In genomic region chr21:27817061-27817460, GRCh38 we compare ENCODE assay signal across 21 cellular contexts.
DNase-seq lines count a peak whose midpoint lies in the region; ATAC-seq and TF ChIP-seq lines count a peak whose summit lies in the region.
"Had no signal": no experiment of that assay in that cellular context is flagged by ENCODE, and none has a peak within 500 bp of the region (broad histone marks: within the 10 kb centered on the region; RNA-seq: fewer than 3 reads in every experiment).

No MANE protein-coding gene starts in this region.

- CTCF ChIA-PET in A673 (lab: Charles Lee) = no interaction called here

- no peak overlapping the region for H2AK5ac ChIP-seq in mesenchymal stem cell (ENCODE audit: low read length, severe bottlenecking)

- no peak overlapping the region for H3K4me2 ChIP-seq in mesenchymal stem cell (ENCODE audit: low read length, poor library complexity, severe bottlenecking)
- H3K4me2 ChIP-seq in GM23248 (ENCODE audit: unreplicated experiment) = no peak overlapping the region

- H4K91ac ChIP-seq in mesenchymal stem cell (ENCODE audit: low read length) = no peak overlapping the region

- H2BK5ac ChIP-seq in mesenchymal stem cell (ENCODE audit: low read depth, low read length, poor library complexity, severe bottlenecking) = no peak overlapping the region

- TF ChIP-seq EP300 in gastroesophageal sphincter (IDR thresholded peaks at IDR 0.05) (no peak), stomach (IDR thresholded peaks at IDR 0.05) (no peak)

- POLR2A ChIA-PET in A673 (lab: Charles Lee; ENCODE audit: low non-redundant PET) = no interaction called here

- H3K14ac ChIP-seq in mesenchymal stem cell (ENCODE audit: low read length in 2 of 2) = no peak overlapping the region

- H3K27ac ChIP-seq in gastroesophageal sphincter = peak overlapping the region; percentile 53 to 71 (median 64)
- H3K27ac ChIP-seq in mesenchymal stem cell (ENCODE audit: low read length, poor library complexity, severe bottlenecking) = no peak overlapping the region
- peak overlapping the region in 3 of 5 donors; percentile 15 to 50 (median 22) for H3K27ac ChIP-seq in stomach
- H3K27ac ChIP-seq in A673 (ENCODE audit: low read depth, low read length, poor library complexity, severe bottlenecking) = no peak overlapping the region
- no peak overlapping the region for H3K27ac ChIP-seq in GM23248
- H3K27ac ChIP-seq: SJSA1, suprapubic skin had no signal

- H2BK12ac ChIP-seq in mesenchymal stem cell (ENCODE audit: low read length in 2 of 2) = peak overlapping the region; percentile 11 to 93

- peak overlapping the region; percentile 82 for H2BK120ac ChIP-seq in mesenchymal stem cell (ENCODE audit: low read depth, low read length)

- H4K20me1 ChIP-seq in GM23248 (ENCODE audit: insufficient read depth) = no peaks in the 10 kb centered on the region

- no peaks in the 10 kb centered on the region for H3K9me2 ChIP-seq in GM23248 (ENCODE audit: insufficient read depth)

- H3K4me3 ChIP-seq in adipocyte (ENCODE audit: low read length) = no peak overlapping the region
- no peak overlapping the region for H3K4me3 ChIP-seq in gastroesophageal sphincter
- H3K4me3 ChIP-seq in mesenchymal stem cell (ENCODE audit: insufficient read depth in 1 of 2, low read depth in 1 of 2, low read length in 2 of 2) = no peak overlapping the region
- H3K4me3 ChIP-seq in stomach = no peak overlapping the region
- H3K4me3 ChIP-seq in A673 (ENCODE audit: low read depth, low read length, poor library complexity, severe bottlenecking) = no peak overlapping the region
- H3K4me3 ChIP-seq in GM23248 = no peak overlapping the region
- H3K4me3 ChIP-seq: GM12878, lung, SJSA1, suprapubic skin had no signal

- peak overlapping the region in 1 of 2 experiments; percentile 73 for H3K18ac ChIP-seq in mesenchymal stem cell (ENCODE audit: low read depth in 1 of 2, low read length in 2 of 2)

- no peaks in the 10 kb centered on the region for H3K36me3 ChIP-seq in adipocyte (ENCODE audit: control insufficient read depth, insufficient read depth, low read length, severe bottlenecking)
- H3K36me3 ChIP-seq in gastroesophageal sphincter = no peaks in the 10 kb centered on the region
- no peaks in the 10 kb centered on the region for H3K36me3 ChIP-seq in mesenchymal stem cell (ENCODE audit: control insufficient read depth in 1 of 2, insufficient read depth in 2 of 2, low read depth in 1 of 2, low read length in 2 of 2)
- H3K36me3 ChIP-seq in stomach = no peaks in the 10 kb centered on the region
- no peaks in the 10 kb centered on the region for H3K36me3 ChIP-seq in A673 (ENCODE audit: insufficient read depth, low read length, poor library complexity, severe bottlenecking)
- no peaks in the 10 kb centered on the region for H3K36me3 ChIP-seq in GM23248 (ENCODE audit: low read depth)
- H3K36me3 ChIP-seq: SJSA1, suprapubic skin had no signal

- H3K79me2 ChIP-seq in GM23248 (ENCODE audit: insufficient read depth) = no peaks in the 10 kb centered on the region

- TF ChIP-seq CTCF in gastroesophageal sphincter (IDR thresholded peaks at IDR 0.05) (no peak), stomach (IDR thresholded peaks at IDR 0.05) (no peak), A673 (conservative IDR thresholded peaks at IDR 0.05; ENCODE audit: low read depth, low read length) (no peak)

- H3K9me3 ChIP-seq in adipocyte (ENCODE audit: control insufficient read depth, low read length) = no peaks in the 10 kb centered on the region
- H3K9me3 ChIP-seq in gastroesophageal sphincter = no peaks in the 10 kb centered on the region
- H3K9me3 ChIP-seq in mesenchymal stem cell (ENCODE audit: control insufficient read depth, low read length) = no peaks in the 10 kb centered on the region
- no peaks in the 10 kb centered on the region for H3K9me3 ChIP-seq in stomach
- peaks cover 3% of the 10 kb centered on the region for H3K9me3 ChIP-seq in A673 (ENCODE audit: low read depth, low read length, poor library complexity, severe bottlenecking)
- H3K9me3 ChIP-seq in GM23248 (ENCODE audit: low read depth) = no peaks in the 10 kb centered on the region
- H3K9me3 ChIP-seq: SJSA1, suprapubic skin had no signal

- no peaks in the 10 kb centered on the region for H3K27me3 ChIP-seq in adipocyte (replicated peaks; ENCODE audit: control insufficient read depth, insufficient read depth, low read length)
- no peaks in the 10 kb centered on the region for H3K27me3 ChIP-seq in gastroesophageal sphincter
- no peaks in the 10 kb centered on the region for H3K27me3 ChIP-seq in mesenchymal stem cell (ENCODE audit: control insufficient read depth in 1 of 2, insufficient read depth in 1 of 2, low read length in 2 of 2)
- no peaks in the 10 kb centered on the region for H3K27me3 ChIP-seq in stomach
- no peaks in the 10 kb centered on the region for H3K27me3 ChIP-seq in A673 (replicated peaks; ENCODE audit: insufficient read depth, low read depth, low read length, poor library complexity)
- H3K27me3 ChIP-seq in GM23248 (replicated peaks; ENCODE audit: insufficient read depth) = no peaks in the 10 kb centered on the region
- H3K27me3 ChIP-seq: SJSA1, suprapubic skin had no signal

- peak; percentile 32 for DNase-seq in adipocyte (ENCODE audit: low read depth)
- peak; percentile 81 for DNase-seq in mesenchymal stem cell
- no peak for DNase-seq in stomach
- no peak for DNase-seq in NCI-H1930 (lab: John Stamatoyannopoulos, UW)
- no peak for DNase-seq in amygdala (lab: John Stamatoyannopoulos, UW)
- DNase-seq in A673 (ENCODE audit: low spot score) = no peak
- DNase-seq in GM23248 = no peak
- DNase-seq: activated CD4-positive, CD25-positive, alpha-beta regulatory T cell; activated T-cell treated with anti-CD3 and anti-CD28 coated beads, Interleukin-2, amount 50 U/mL, for 4 hours; CD8-positive, alpha-beta T cell; cortex of kidney; H7; NCI-H526 treated with DMSO at 0.1 percent for 48 hours; stimulated activated CD4-positive, alpha-beta T cell treated with anti-CD3 and anti-CD28 coated beads, Interleukin-12 subunit alpha, Interleukin-12 subunit beta, amount 100 ng/mL, for 4 hours; T1000 had no signal

- no peaks in the 10 kb centered on the region for H3K79me1 ChIP-seq in mesenchymal stem cell (replicated peaks; ENCODE audit: low read length, poor library complexity, severe bottlenecking)

- H3K9ac ChIP-seq in adipocyte (ENCODE audit: low read length) (no peak overlapping the region), mesenchymal stem cell (ENCODE audit: low read length) (no peak overlapping the region), GM23248 (no peak overlapping the region)

- no peak overlapping the region for H2BK15ac ChIP-seq in mesenchymal stem cell (ENCODE audit: low read depth, poor library complexity, severe bottlenecking)

- no peak for TF ChIP-seq POLR2A in gastroesophageal sphincter (IDR thresholded peaks at IDR 0.05)
- TF ChIP-seq POLR2A in stomach (IDR thresholded peaks at IDR 0.05) = no peak

- peaks cover 7% of the 10 kb centered on the region for H3K4me1 ChIP-seq in adipocyte (ENCODE audit: control insufficient read depth, insufficient read depth, low read length)
- H3K4me1 ChIP-seq in gastroesophageal sphincter = peaks cover 0 to 50% (median 4%) of the 10 kb centered on the region in 3 donors
- H3K4me1 ChIP-seq in mesenchymal stem cell (ENCODE audit: control insufficient read depth, insufficient read depth, low read depth, low read length) = peaks cover 2% of the 10 kb centered on the region
- H3K4me1 ChIP-seq in stomach = peaks cover 0 to 24% (median 2%) of the 10 kb centered on the region in 4 donors
- H3K4me1 ChIP-seq in A673 (ENCODE audit: insufficient read depth, low read length, poor library complexity, severe bottlenecking) = no peaks in the 10 kb centered on the region
- H3K4me1 ChIP-seq in GM23248 (ENCODE audit: insufficient read depth) = peaks cover 12% of the 10 kb centered on the region
- H3K4me1 ChIP-seq: SJSA1, suprapubic skin had no signal

- no peaks in the 10 kb centered on the region for H3F3A ChIP-seq in GM23248 (ENCODE audit: insufficient read depth)

- in situ Hi-C loops in GM23248 (cut with MboI) = no loop called here

- H2AFZ ChIP-seq in mesenchymal stem cell (ENCODE audit: low read depth, low read length) = no peak overlapping the region
- no peak overlapping the region for H2AFZ ChIP-seq in GM23248

- no TSS peak for BruUV-seq in A673 (replicated peaks; lab: Mats Ljungman, UMichigan)

- no peak overlapping the region for H3K23ac ChIP-seq in mesenchymal stem cell (ENCODE audit: low read length in 2 of 2)

- intact Hi-C loops in stomach (cut with DNase I; ENCODE audit: low total_unique reads) = no loop called here
- intact Hi-C loops in A673 (cut with micrococcal nuclease; ENCODE audit: unreplicated experiment) = no loop called here

- no peak overlapping the region for H4K8ac ChIP-seq in mesenchymal stem cell (ENCODE audit: low read length)

- no peak for ATAC-seq in gastroesophageal sphincter
- ATAC-seq: activated T-cell treated with anti-CD3 and anti-CD28 coated beads, Interleukin-2, amount 50 U/mL, for 4 hours; CD8-positive, alpha-beta T cell; GM12878; natural killer cell treated with Interleukin-12 subunit alpha and Interleukin-12 subunit beta and Interleukin-15 and Interleukin-18, amount 100 ng/mL, for 72 hours had no signal

- 17 to 29% methylated on average over 1 of the region's 1 CpG for WGBS in gastroesophageal sphincter (ENCODE audit: low coverage in 1 of 2), 2 donors
- 0% methylated on average over 1 of the region's 1 CpG for WGBS in mesenchymal stem cell
- WGBS in stomach, 5 donors = 23 to 31% (median 28%) methylated on average over 1 of the region's 1 CpG
- WGBS in GM23248 (ENCODE audit: low coverage in 1 of 2, low lambda C conversion rate in 2 of 2, missing lambda C conversion rate in 2 of 2), 2 experiments = 50 to 52% methylated on average over 1 of the region's 1 CpG

- H3K4ac ChIP-seq in mesenchymal stem cell (ENCODE audit: low read depth in 1 of 2, low read length in 2 of 2) = no peak overlapping the region

Comparison
In these comparisons a context has a peak if more than half of its experiments do, and no peak if none do; other contexts are left out.
1. DNase-seq: peak in adipocyte (single experiment) and mesenchymal stem cell (single experiment); none in stomach (single experiment), NCI-H1930 (0 of 2), amygdala (0 of 56), A673 (single experiment) and GM23248 (single experiment).
2. H3K27ac ChIP-seq: peak in gastroesophageal sphincter (4 of 4) and stomach (3 of 5); none in mesenchymal stem cell (single experiment), A673 (single experiment) and GM23248 (single experiment).